ENCODE assay signal across 13 cellular contexts in the genomic region with DNA sequence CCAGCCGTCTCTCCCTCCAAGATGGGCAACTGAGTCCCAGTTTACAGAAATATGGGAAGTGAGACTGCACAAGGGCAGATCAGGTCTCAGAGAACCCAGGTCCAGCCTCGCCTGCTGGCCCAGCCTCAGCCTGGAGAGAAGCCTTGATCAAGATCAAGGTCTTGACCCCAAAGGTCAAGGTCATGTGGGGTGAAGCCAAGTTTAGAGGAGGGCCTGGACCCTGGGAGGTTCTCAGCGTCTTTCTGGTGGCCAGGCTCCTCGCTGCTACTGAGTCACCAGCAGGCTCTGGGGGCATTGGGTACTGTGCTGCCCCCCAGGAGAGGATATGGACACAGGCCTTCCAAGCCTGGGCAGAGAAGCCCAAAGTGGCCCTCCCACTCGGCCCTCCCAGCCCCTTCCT.
"Had no signal": no experiment of that assay in that cellular context is flagged by ENCODE, and none has a peak within 500 bp of the region (broad histone marks: within the 10 kb centered on the region; RNA-seq: fewer than 3 reads in every experiment).

No MANE protein-coding gene starts in this region.

- H3K27me3 Mint-ChIP-seq: naive B cell had no signal

- H3K4me3 ChIP-seq: left lung, upper lobe of right lung had no signal

- ATAC-seq: activated CD8-positive, alpha-beta T cell treated with anti-CD3 and anti-CD28 coated beads, Interleukin-2, amount 10 ng/mL, durations not matched to agents 7 days and 5 days; esophagus mucosa; left lung; upper lobe of right lung had no signal

- H3K27ac ChIP-seq: left lung, upper lobe of right lung, WERI-Rb-1 had no signal

- H3K27ac Mint-ChIP-seq: activated CD8-positive, alpha-beta T cell treated with anti-CD3 and anti-CD28 coated beads, Interleukin-2, amount 10 ng/mL, durations not matched to agents 7 days and 5 days had no signal

- H3K4me1 ChIP-seq: upper lobe of right lung had no signal

- H3K9me3 Mint-ChIP-seq: naive B cell; T-helper 1 cell treated with Interleukin-12 subunit alpha and Interleukin-12 subunit beta and Interleukin-4 antibody, amounts not matched to agents 30 μg/mL and 1 μg/mL, for 36 hours had no signal

- H3K27me3 ChIP-seq: left lung, upper lobe of right lung had no signal

- H3K9me3 ChIP-seq: left lung, upper lobe of right lung had no signal

- H3K4me3 Mint-ChIP-seq: activated CD8-positive, alpha-beta T cell treated with anti-CD3 and anti-CD28 coated beads, Interleukin-2, amount 10 ng/mL, durations not matched to agents 7 days and 5 days; T-helper 1 cell treated with Interleukin-12 subunit alpha and Interleukin-12 subunit beta and Interleukin-4 antibody, amounts not matched to agents 30 μg/mL and 1 μg/mL, for 36 hours had no signal

- DNase-seq: activated CD4-positive, alpha-beta T cell treated with anti-CD3 and anti-CD28 coated beads for 4 hours; activated CD8-positive, alpha-beta T cell treated with anti-CD3 and anti-CD28 coated beads, Interleukin-2, amount 10 ng/mL, durations not matched to agents 7 days and 5 days; activated naive CD4-positive, alpha-beta T cell treated with Interleukin-2 at 50 U/mL for 16 hours; kidney; naive B cell; retina; stimulated activated CD4-positive, alpha-beta T cell treated with anti-CD3 and anti-CD28 coated beads, Interleukin-4, amount 100 ng/mL, for 1 hour; stimulated activated naive CD4-positive, alpha-beta T cell treated with Interleukin-2 at 50 U/mL for 16 hours; upper lobe of right lung; WERI-Rb-1 had no signal
